8 cellular contexts compared by ENCODE assay signal in genomic region chr5:115543365-115543700, GRCh38. TPM values are rescaled to one million over a fixed set of nuclear protein-coding genes. Genes with fewer than 3 reads are reported as not detected.
DNase-seq lines count a peak whose midpoint lies in the region; ATAC-seq and TF ChIP-seq lines count a peak whose summit lies in the region.

No MANE protein-coding gene starts in this region.

- no peaks in the 10 kb centered on the region for H3K27me3 ChIP-seq in AG04450 (ENCODE audit: control insufficient read depth, insufficient read depth, low read length)

- no peaks in the 10 kb centered on the region for H3K9me3 Mint-ChIP-seq in central memory CD8-positive, alpha-beta T cell

- peak overlapping the region; percentile 96 for H3K27ac Mint-ChIP-seq in central memory CD8-positive, alpha-beta T cell (ENCODE audit: low read depth)

- peaks cover 6% of the 10 kb centered on the region for H3K9me3 ChIP-seq in AG04450 (ENCODE audit: control insufficient read depth, insufficient read depth, low read length)

- H3K4me1 Mint-ChIP-seq in central memory CD8-positive, alpha-beta T cell, result peaks cover 59% of the 10 kb centered on the region

- no peaks in the 10 kb centered on the region for H3K27me3 Mint-ChIP-seq in central memory CD8-positive, alpha-beta T cell

- POLR2A ChIA-PET in AG04450 (lab: Yijun Ruan, JAX), result interaction anchor here (0.8 to 2.4 kb wide), 8 partner anchors 31 to 247 kb away, joined by 3 to 10 read pairs (median 6); partner anchors contain the start of gene CCDC112

- peaks cover 30% of the 10 kb centered on the region for H3K36me3 Mint-ChIP-seq in central memory CD8-positive, alpha-beta T cell (ENCODE audit: insufficient read depth)

- peak overlapping the region; percentile 96 for H3K4me3 Mint-ChIP-seq in central memory CD8-positive, alpha-beta T cell

- H3K27ac ChIP-seq in AG04450 (ENCODE audit: low read depth, low read length), result peak overlapping the region; percentile 80

- no peak for DNase-seq in AG04450 (ENCODE audit: low read depth, low spot score)
- DNase-seq in Jurkat, Clone E6-1 (ENCODE audit: low read depth, low spot score), result no peak
- DNase-seq in central memory CD8-positive, alpha-beta T cell (ENCODE audit: low spot score in 2 of 2), result no peak
- peak; percentile 12 for DNase-seq in mucosa of gallbladder (ENCODE audit: low spot score)
- no peak for DNase-seq in NCI-H1694 treated with DMSO at 0.1 percent for 48 hours (lab: John Stamatoyannopoulos, UW)
- DNase-seq in dedifferentiated amniotic fluid mesenchymal stem cell (ENCODE audit: extremely low spot score), result no peak
- no peak for DNase-seq in NCI-H1092 (lab: John Stamatoyannopoulos, UW)
- DNase-seq in T-helper 9 cell, result no peak

- peak overlapping the region; percentile 83 for H3K4me3 ChIP-seq in AG04450 (ENCODE audit: low read depth, low read length)
- peak overlapping the region; percentile 74 for H3K4me3 ChIP-seq in Jurkat, Clone E6-1 (ENCODE audit: low read length)

- ATAC-seq in central memory CD8-positive, alpha-beta T cell (replicated peaks; ENCODE audit: extremely low read depth, poor library complexity, severe bottlenecking), result no peak

- TF ChIP-seq CTCF in AG04450 (IDR thresholded peaks at IDR 0.05; ENCODE audit: low read depth, low read length), result no peak

- CTCF ChIA-PET in AG04450 (lab: Charles Lee), result interaction anchor here (0.9 to 2.9 kb wide), 4 partner anchors 9 to 234 kb away, joined by 4 to 19 read pairs (median 6); no protein-coding TSS in a partner anchor

RNA-seq across cellular contexts. Expression of gene FEM1C, which starts 1.2 kb away (rescaled TPM):
- polyA plus RNA-seq in AG04450 (2011; rRNA removed), result 10.7 and 14.1 TPM in 2 replicates
- polyA minus RNA-seq in AG04450 (2011; rRNA and poly(A)+ RNA removed), result 12.4 and 22.9 TPM in 2 replicates
- polyA plus RNA-seq in Jurkat, Clone E6-1 (2012; ENCODE audit: insufficient read depth, insufficient read length), result 7.4 TPM
- total RNA-seq in mucosa of gallbladder, result 24.6 TPM

RNA-seq across cellular contexts. Expression of gene TICAM2, which starts 58.9 kb away (rescaled TPM):
- polyA plus RNA-seq in AG04450 (2011; rRNA removed), result 2.3 and 4.3 TPM in 2 replicates
- polyA minus RNA-seq in AG04450 (2011; rRNA and poly(A)+ RNA removed), result 0.23 and 1.3 TPM in 2 replicates
- not detected for polyA plus RNA-seq in Jurkat, Clone E6-1 (2012; ENCODE audit: insufficient read depth, insufficient read length)
- total RNA-seq in mucosa of gallbladder, result 3.3 TPM
